19 cellular contexts compared by ENCODE assay signal in genomic region chr5:139461176-139461575, GRCh38. TPM values are rescaled to one million over a fixed set of nuclear protein-coding genes. Genes with fewer than 3 reads are reported as not detected.
DNase-seq lines count a peak whose midpoint lies in the region; ATAC-seq and TF ChIP-seq lines count a peak whose summit lies in the region.
"Had no signal": no experiment of that assay in that cellular context is flagged by ENCODE, and none has a peak within 500 bp of the region (broad histone marks: within the 10 kb centered on the region; RNA-seq: fewer than 3 reads in every experiment).

No MANE protein-coding gene starts in this region.

- H3K36me3 ChIP-seq in brain microvascular endothelial cell (replicated peaks), result peaks cover 3% of the 10 kb centered on the region
- peaks cover 7% of the 10 kb centered on the region for H3K36me3 ChIP-seq in lower lobe of right lung
- H3K36me3 ChIP-seq in thyroid gland, result no peaks in the 10 kb centered on the region
- H3K36me3 ChIP-seq in colonic mucosa, result no peaks in the 10 kb centered on the region

- intact Hi-C loops in lower lobe of right lung (cut with DNase I), result no loop called here
- intact Hi-C loops in thyroid gland (cut with DNase I), result no loop called here
- intact Hi-C loops in colonic mucosa (cut with DNase I), result no loop called here

- H3K27ac ChIP-seq in brain microvascular endothelial cell (peak overlapping the region; percentile 43), lower lobe of right lung (peak overlapping the region; percentile 84), thyroid gland (peak overlapping the region in 2 of 3 donors; percentile 63 to 66), colonic mucosa (no peak overlapping the region)
- H3K27ac ChIP-seq: C4-2B had no signal

- H3K36me3 Mint-ChIP-seq in activated T-cell treated with anti-CD3 and anti-CD28 coated beads, Interleukin-2, amount 50 U/mL, for 24 hours (ENCODE audit: low read depth), result no peaks in the 10 kb centered on the region
- H3K36me3 Mint-ChIP-seq in activated T-cell treated with anti-CD3 and anti-CD28 coated beads, Interleukin-2, amount 50 U/mL, for 72 hours (ENCODE audit: insufficient read depth in 2 of 2), result no peaks in the 10 kb centered on the region
- H3K36me3 Mint-ChIP-seq: immature natural killer cell had no signal

- H3K9me3 ChIP-seq in lower lobe of right lung, result no peaks in the 10 kb centered on the region
- no peaks in the 10 kb centered on the region for H3K9me3 ChIP-seq in thyroid gland
- no peaks in the 10 kb centered on the region for H3K9me3 ChIP-seq in colonic mucosa

- no peak for ATAC-seq in activated T-cell treated with anti-CD3 and anti-CD28 coated beads, Interleukin-2, amount 50 U/mL, for 72 hours (replicated peaks in 1 of 2)
- ATAC-seq in lower lobe of right lung, result no peak

- in situ Hi-C loops in brain microvascular endothelial cell (cut with HindIII; ENCODE audit: low pct_ligation_motif_present, low sequenced_read_pairs), result no loop called here

- H3K4me3 Mint-ChIP-seq in activated T-cell treated with anti-CD3 and anti-CD28 coated beads, Interleukin-2, amount 50 U/mL, for 24 hours, result no peak overlapping the region
- H3K4me3 Mint-ChIP-seq in activated T-cell treated with anti-CD3 and anti-CD28 coated beads, Interleukin-2, amount 50 U/mL, for 72 hours, result no peak overlapping the region
- H3K4me3 Mint-ChIP-seq: immature natural killer cell had no signal

- TF ChIP-seq CTCF in brain microvascular endothelial cell (IDR thresholded peaks at IDR 0.05; ENCODE audit: low read depth, low read length, missing control alignments) (no peak), lower lobe of right lung (IDR thresholded peaks at IDR 0.05) (no peak), thyroid gland (IDR thresholded peaks at IDR 0.05) (no peak), colonic mucosa (IDR thresholded peaks at IDR 0.05) (no peak)

- H3K4me3 ChIP-seq in brain microvascular endothelial cell (ENCODE audit: low read depth, low read length) (no peak overlapping the region), lower lobe of right lung (peak overlapping the region; percentile 59), thyroid gland (replicated peaks in 1 of 3) (no peak overlapping the region), colonic mucosa (no peak overlapping the region)

- WGBS in thyroid gland, 2 donors, result 80 to 83% methylated on average over 7 of the region's 7 CpGs

- H3K4me1 Mint-ChIP-seq in activated T-cell treated with anti-CD3 and anti-CD28 coated beads, Interleukin-2, amount 50 U/mL, for 24 hours (ENCODE audit: low read depth), result peaks cover 53% of the 10 kb centered on the region
- peaks cover 56% of the 10 kb centered on the region for H3K4me1 Mint-ChIP-seq in activated T-cell treated with anti-CD3 and anti-CD28 coated beads, Interleukin-2, amount 50 U/mL, for 72 hours (ENCODE audit: low read depth)

- H3K27me3 ChIP-seq in brain microvascular endothelial cell (replicated peaks), result no peaks in the 10 kb centered on the region
- no peaks in the 10 kb centered on the region for H3K27me3 ChIP-seq in lower lobe of right lung (ENCODE audit: low read depth)
- H3K27me3 ChIP-seq in thyroid gland, result no peaks in the 10 kb centered on the region
- no peaks in the 10 kb centered on the region for H3K27me3 ChIP-seq in colonic mucosa

- H3K9me3 Mint-ChIP-seq in activated T-cell treated with anti-CD3 and anti-CD28 coated beads, Interleukin-2, amount 50 U/mL, for 24 hours, result no peaks in the 10 kb centered on the region
- no peaks in the 10 kb centered on the region for H3K9me3 Mint-ChIP-seq in activated T-cell treated with anti-CD3 and anti-CD28 coated beads, Interleukin-2, amount 50 U/mL, for 72 hours
- H3K9me3 Mint-ChIP-seq: immature natural killer cell had no signal

- DNase-seq in activated T-cell treated with anti-CD3 and anti-CD28 coated beads, Interleukin-2, amount 50 U/mL, for 24 hours, result no peak
- no peak for DNase-seq in activated T-cell treated with anti-CD3 and anti-CD28 coated beads, Interleukin-2, amount 50 U/mL, for 72 hours
- DNase-seq in brain microvascular endothelial cell, result no peak
- no peak for DNase-seq in lower lobe of right lung
- no peak for DNase-seq in thyroid gland
- DNase-seq in DMS53 treated with DMSO at 0.1 percent for 48 hours (lab: John Stamatoyannopoulos, UW; ENCODE audit: unreplicated experiment), result no peak
- no peak for DNase-seq in NCI-H2196 treated with DMSO at 0.1 percent for 48 hours (lab: John Stamatoyannopoulos, UW; ENCODE audit: unreplicated experiment)
- DNase-seq in colonic mucosa, result no peak
- DNase-seq: activated CD8-positive, alpha-beta memory T cell treated with anti-CD3 and anti-CD28 coated beads for 24 hours; immature natural killer cell; NCI-H2029 treated with DMSO at 0.1 percent for 48 hours; NCI-H526; OCI-M1; stimulated activated CD4-positive, alpha-beta T cell treated with anti-CD3 and anti-CD28 coated beads, Interleukin-4, amount 100 ng/mL, for 1 hour; stimulated activated CD8-positive, alpha-beta memory T cell treated with anti-CD3 and anti-CD28 coated beads, Interleukin-4, amount 100 ng/mL, for 48 hours had no signal

- H3K4me1 ChIP-seq in lower lobe of right lung (peaks cover 34% of the 10 kb centered on the region), thyroid gland (no peaks in the 10 kb centered on the region), colonic mucosa (peaks cover 11% of the 10 kb centered on the region)

- H3K9ac ChIP-seq in colonic mucosa (ENCODE audit: low read depth in 2 of 2, low read length in 2 of 2), result peak overlapping the region in 1 of 2 donors; percentile 32

- TF ChIP-seq POLR2A in thyroid gland (IDR thresholded peaks at IDR 0.05), result no peak

- H3K27ac Mint-ChIP-seq in activated T-cell treated with anti-CD3 and anti-CD28 coated beads, Interleukin-2, amount 50 U/mL, for 24 hours, result peak overlapping the region; percentile 14
- no peak overlapping the region for H3K27ac Mint-ChIP-seq in activated T-cell treated with anti-CD3 and anti-CD28 coated beads, Interleukin-2, amount 50 U/mL, for 72 hours

- no peaks in the 10 kb centered on the region for H3K27me3 Mint-ChIP-seq in activated T-cell treated with anti-CD3 and anti-CD28 coated beads, Interleukin-2, amount 50 U/mL, for 24 hours
- no peaks in the 10 kb centered on the region for H3K27me3 Mint-ChIP-seq in activated T-cell treated with anti-CD3 and anti-CD28 coated beads, Interleukin-2, amount 50 U/mL, for 72 hours (ENCODE audit: low read depth)

RNA-seq across cellular contexts. Expression of gene ECSCR, which starts 1.4 kb away (rescaled TPM):
- 1 to 10 TPM; 1.2 to 1.4 TPM for total RNA-seq in activated T-cell treated with anti-CD3 and anti-CD28 coated beads, Interleukin-2, amount 50 U/mL, for 72 hours
- 48.8 TPM for total RNA-seq in lower lobe of right lung
- 10 to 100 TPM; 26.7 to 46.2 (median 31.4) TPM for total RNA-seq in thyroid gland
- total RNA-seq in colonic mucosa, result 1 to 10 TPM; 2.2 to 7.4 TPM

RNA-seq across cellular contexts. Expression of gene SMIM33, which starts 9.6 kb away (rescaled TPM):
- under 1 TPM; 0.22 to 0.35 TPM for total RNA-seq in activated T-cell treated with anti-CD3 and anti-CD28 coated beads, Interleukin-2, amount 50 U/mL, for 72 hours
- total RNA-seq in lower lobe of right lung (not detected), thyroid gland (not detected), colonic mucosa (1 to 10 TPM; 3.4 to 5.9 TPM)
- total RNA-seq: chondrocyte, Daoy, mesenteric fat pad had no signal

RNA-seq across cellular contexts. Expression of gene STING1, which starts 21.4 kb away (rescaled TPM):
- 100 to 1,000 TPM in 1 of 2 donors, 10 to 100 TPM in 1; 98.6 to 230 TPM for total RNA-seq in activated T-cell treated with anti-CD3 and anti-CD28 coated beads, Interleukin-2, amount 50 U/mL, for 72 hours
- 120 TPM for total RNA-seq in lower lobe of right lung
- total RNA-seq in thyroid gland, result 10 to 100 TPM; 28.4 to 59.9 (median 38.6) TPM
- 10 to 100 TPM; 49.0 to 49.2 TPM for total RNA-seq in colonic mucosa

RNA-seq across cellular contexts. Expression of gene DNAJC18, which starts 21.9 kb away (rescaled TPM):
- 10 to 100 TPM; 46.1 to 73.7 TPM for total RNA-seq in activated T-cell treated with anti-CD3 and anti-CD28 coated beads, Interleukin-2, amount 50 U/mL, for 72 hours
- total RNA-seq in lower lobe of right lung (10.0 TPM), thyroid gland (10 to 100 TPM in 3 of 4 donors, 1 to 10 TPM in 1; 7.9 to 21.0 (median 12.7) TPM), colonic mucosa (1 to 10 TPM; 3.6 to 5.7 TPM)

RNA-seq across cellular contexts. Expression of gene SPATA24, which starts 57.3 kb away (rescaled TPM):
- 1 to 10 TPM; 3.3 to 3.5 TPM for total RNA-seq in activated T-cell treated with anti-CD3 and anti-CD28 coated beads, Interleukin-2, amount 50 U/mL, for 72 hours
- total RNA-seq in lower lobe of right lung (3.5 TPM), thyroid gland (10 to 100 TPM in 1 of 4 donors, 1 to 10 TPM in 3; 6.5 to 14.2 (median 7.3) TPM), colonic mucosa (1 to 10 TPM; 2.9 to 3.9 TPM)
